In genomic region chr11:27705873-27706820, GRCh38 we compare ENCODE assay signal across 9 cellular contexts. TPM values are rescaled to one million over a fixed set of nuclear protein-coding genes. Genes with fewer than 3 reads are reported as not detected.
DNase-seq lines count a peak whose midpoint lies in the region; ATAC-seq, FAIRE-seq and TF ChIP-seq lines count a peak whose summit lies in the region.
"Had no signal": no experiment of that assay in that cellular context is flagged by ENCODE, and none has a peak within 500 bp of the region (broad histone marks: within the 10 kb centered on the region; RNA-seq: fewer than 3 reads in every experiment).

No MANE protein-coding gene starts in this region.

- H3K27me3 ChIP-seq in colonic mucosa (peaks cover 6% of the 10 kb centered on the region), psoas muscle (ENCODE audit: insufficient read depth in 3 of 3, low read length in 2 of 3) (peaks cover 0 to 5% (median 2%) of the 10 kb centered on the region in 3 donors)

- no peaks in the 10 kb centered on the region for H3K36me3 Mint-ChIP-seq in activated CD4-positive, alpha-beta T cell treated with anti-CD3 and anti-CD28 coated beads for 36 hours (ENCODE audit: low read depth)

- ATAC-seq in activated CD4-positive, alpha-beta T cell treated with anti-CD3 and anti-CD28 coated beads for 36 hours, result no peak
- ATAC-seq in psoas muscle (no peak), sciatic nerve (no peak)

- no peak overlapping the region for H3K9ac ChIP-seq in colonic mucosa (ENCODE audit: low read depth in 2 of 2, low read length in 2 of 2)

- H3K4me1 Mint-ChIP-seq in activated CD4-positive, alpha-beta T cell treated with anti-CD3 and anti-CD28 coated beads for 36 hours, result peaks cover 6% of the 10 kb centered on the region

- peak; percentile 23 for DNase-seq in activated CD4-positive, alpha-beta T cell treated with anti-CD3 and anti-CD28 coated beads for 36 hours
- DNase-seq in activated CD4-positive, alpha-beta T cell treated with anti-CD3 and anti-CD28 coated beads for 4 hours, result no peak
- DNase-seq in H54 (ENCODE audit: insufficient read length, low spot score), result no peak
- no peak for DNase-seq in colonic mucosa
- DNase-seq in psoas muscle, result no peak
- DNase-seq in sciatic nerve (ENCODE audit: low spot score), result no peak
- DNase-seq in nucleus accumbens (lab: John Stamatoyannopoulos, UW), result no peak

- CTCF ChIA-PET in activated CD4-positive, alpha-beta T cell treated with anti-CD3 and anti-CD28 coated beads for 36 hours (lab: Charles Lee), result interaction anchor here (0.7 to 2.8 kb wide), 4 partner anchors 11 to 124 kb away, joined by 3 to 15 read pairs (median 4); no protein-coding TSS in a partner anchor

- FAIRE-seq in H54 (lab: Jason Lieb, UNC), result peak; percentile 50

- H3K27me3 Mint-ChIP-seq in activated CD4-positive, alpha-beta T cell treated with anti-CD3 and anti-CD28 coated beads for 36 hours, result peaks cover 34% of the 10 kb centered on the region

- no peak overlapping the region for H3K4me3 ChIP-seq in colonic mucosa
- no peak overlapping the region for H3K4me3 ChIP-seq in psoas muscle

- POLR2A ChIA-PET in activated CD4-positive, alpha-beta T cell treated with anti-CD3 and anti-CD28 coated beads for 36 hours (lab: Charles Lee), result no interaction called here

- TF ChIP-seq CTCF in LNCAP (IDR thresholded peaks at IDR 0.05) (peak; percentile 78), colonic mucosa (IDR thresholded peaks at IDR 0.05) (peak; percentile 66), psoas muscle (IDR thresholded peaks at IDR 0.05) (peak; percentile 39)

- 17 to 21% (median 20%) methylated on average over 5 of the region's 5 CpGs for WGBS in psoas muscle, 3 donors

- H3K4me1 ChIP-seq in colonic mucosa (no peaks in the 10 kb centered on the region), psoas muscle (peaks cover 5% of the 10 kb centered on the region)

- no peak for TF ChIP-seq POLR2A in H54 (IDR thresholded peaks at IDR 0.05; ENCODE audit: low read depth, low read length)

- H3K27ac Mint-ChIP-seq in activated CD4-positive, alpha-beta T cell treated with anti-CD3 and anti-CD28 coated beads for 36 hours, result no peak overlapping the region

- H3K9me3 ChIP-seq in colonic mucosa, result no peaks in the 10 kb centered on the region
- no peaks in the 10 kb centered on the region for H3K9me3 ChIP-seq in psoas muscle

- no peaks in the 10 kb centered on the region for H3K9me3 Mint-ChIP-seq in activated CD4-positive, alpha-beta T cell treated with anti-CD3 and anti-CD28 coated beads for 36 hours (ENCODE audit: low read depth)
- H3K9me3 Mint-ChIP-seq: central memory CD8-positive, alpha-beta T cell had no signal

- H3K27ac ChIP-seq in colonic mucosa, result no peak overlapping the region
- no peak overlapping the region for H3K27ac ChIP-seq in psoas muscle

- H3K36me3 ChIP-seq in colonic mucosa (no peaks in the 10 kb centered on the region), psoas muscle (ENCODE audit: insufficient read depth in 1 of 2, low read depth in 1 of 2) (no peaks in the 10 kb centered on the region)

- H3K4me3 Mint-ChIP-seq in activated CD4-positive, alpha-beta T cell treated with anti-CD3 and anti-CD28 coated beads for 36 hours, result no peak overlapping the region
- H3K4me3 Mint-ChIP-seq: central memory CD8-positive, alpha-beta T cell had no signal

- intact Hi-C loops in activated CD4-positive, alpha-beta T cell treated with anti-CD3 and anti-CD28 coated beads for 36 hours (cut with DNase I, micrococcal nuclease), result no loop called here
- intact Hi-C loops in colonic mucosa (cut with DNase I) (no loop called here), psoas muscle (cut with DNase I) (no loop called here), sciatic nerve (cut with DNase I) (no loop called here)

RNA-seq across cellular contexts. Expression of gene BDNF, which starts 5.9 kb away (rescaled TPM):
- total RNA-seq in activated CD4-positive, alpha-beta T cell treated with anti-CD3 and anti-CD28 coated beads for 36 hours, result not detected
- total RNA-seq in colonic mucosa (under 1 TPM; 0.10 to 0.40 TPM), psoas muscle (1 to 10 TPM in 1 of 4 donors, under 1 TPM in 3; 0.04 to 3.4 (median 0.13) TPM), sciatic nerve (0.18 TPM)
- polyA plus RNA-seq in psoas muscle, result under 1 TPM in 2 of 3 donors, not detected in 1; 0.01 to 0.83 TPM
